In genomic region chr3:106172780-106173179, GRCh38 we compare ENCODE assay signal across 10 cellular contexts.
DNase-seq lines count a peak whose midpoint lies in the region; ATAC-seq and TF ChIP-seq lines count a peak whose summit lies in the region.
"Had no signal": no experiment of that assay in that cellular context is flagged by ENCODE, and none has a peak within 500 bp of the region (broad histone marks: within the 10 kb centered on the region; RNA-seq: fewer than 3 reads in every experiment).

No MANE protein-coding gene starts in this region.

- no peaks in the 10 kb centered on the region for H3K27me3 Mint-ChIP-seq in naive thymus-derived CD4-positive, alpha-beta T cell

- DNase-seq in left lobe of liver (ENCODE audit: low spot score): no peak
- no peak for DNase-seq in BE2C
- no peak for DNase-seq in AG08395 (ENCODE audit: low spot score)
- DNase-seq in naive thymus-derived CD4-positive, alpha-beta T cell: no peak
- DNase-seq in NCI-H82 treated with DMSO at 0.1 percent for 48 hours (lab: John Stamatoyannopoulos, UW; ENCODE audit: unreplicated experiment): no peak
- DNase-seq: activated CD4-positive, alpha-beta T cell treated with anti-CD3 and anti-CD28 coated beads, Interleukin-2, amount 50 U/mL, for 4 hours had no signal

- TF ChIP-seq CTCF in BE2C (IDR thresholded peaks at IDR 0.05; ENCODE audit: low read depth, low read length): no peak

- peaks cover 0 to 40% (median 0%) of the 10 kb centered on the region in 5 donors for H3K36me3 Mint-ChIP-seq in naive thymus-derived CD4-positive, alpha-beta T cell

- CTCF ChIA-PET in naive thymus-derived CD4-positive, alpha-beta T cell (lab: Charles Lee): interaction anchor here (0.5 kb wide), 1 partner anchor 28 kb away, joined by 5 read pairs; no protein-coding TSS in a partner anchor

- intact Hi-C loops in naive thymus-derived CD4-positive, alpha-beta T cell (cut with micrococcal nuclease): loop anchor here in 1 of 2 donors (5.0 to 10.0 kb wide), 2 partner anchors 50 to 252 kb away; no protein-coding TSS in a partner anchor

- no peaks in the 10 kb centered on the region for H3K27me3 ChIP-seq in BE2C
- H3K27me3 ChIP-seq in naive thymus-derived CD4-positive, alpha-beta T cell (ENCODE audit: control insufficient read depth in 2 of 2, insufficient read depth in 2 of 2, low read length in 2 of 2): no peaks in the 10 kb centered on the region

- H3K36me3 ChIP-seq in BE2C: no peaks in the 10 kb centered on the region
- H3K36me3 ChIP-seq in naive thymus-derived CD4-positive, alpha-beta T cell (ENCODE audit: control insufficient read depth in 2 of 3, insufficient read depth in 3 of 3, low read length in 3 of 3): no peaks in the 10 kb centered on the region

- peak overlapping the region in 3 of 10 donors; percentile 20 to 40 (median 31) for H3K4me3 Mint-ChIP-seq in naive thymus-derived CD4-positive, alpha-beta T cell

- H3K27ac ChIP-seq in naive thymus-derived CD4-positive, alpha-beta T cell (ENCODE audit: low read depth, low read length): no peak overlapping the region
- H3K27ac ChIP-seq: parathyroid adenoma had no signal

- peak overlapping the region in 3 of 9 donors; percentile 53 to 75 (median 70) for H3K27ac Mint-ChIP-seq in naive thymus-derived CD4-positive, alpha-beta T cell

- H3K9me3 ChIP-seq in BE2C: no peaks in the 10 kb centered on the region; the same call in 1 of the 2 replicates
- no peaks in the 10 kb centered on the region for H3K9me3 ChIP-seq in naive thymus-derived CD4-positive, alpha-beta T cell (ENCODE audit: control insufficient read depth in 2 of 3, low read length in 3 of 3)

- no peak overlapping the region for H3K4me3 ChIP-seq in BE2C (ENCODE audit: low read depth, low read length)
- H3K4me3 ChIP-seq in naive thymus-derived CD4-positive, alpha-beta T cell (ENCODE audit: low read length): no peak overlapping the region

- H3K4me1 ChIP-seq in BE2C: peaks cover 3% of the 10 kb centered on the region; the same call in 1 of the 2 replicates
- H3K4me1 ChIP-seq in naive thymus-derived CD4-positive, alpha-beta T cell (ENCODE audit: control insufficient read depth in 2 of 2, insufficient read depth in 2 of 2, low read length in 2 of 2): peaks cover 28 to 32% of the 10 kb centered on the region in 2 donors
- H3K4me1 ChIP-seq: parathyroid adenoma had no signal

- peaks cover 0 to 9% (median 0%) of the 10 kb centered on the region in 11 donors for H3K9me3 Mint-ChIP-seq in naive thymus-derived CD4-positive, alpha-beta T cell

- POLR2A ChIA-PET in naive thymus-derived CD4-positive, alpha-beta T cell (lab: Charles Lee): interaction anchor here (1.1 to 1.4 kb wide), 2 partner anchors 31 to 33 kb away, joined by 3 read pairs; no protein-coding TSS in a partner anchor

- peak; percentile 68 for ATAC-seq in GM18909 (IDR thresholded peaks at IDR 0.05; ENCODE audit: poor library complexity, unreplicated experiment)
- ATAC-seq in GM21825 (IDR thresholded peaks at IDR 0.05; ENCODE audit: unreplicated experiment): peak; percentile 51
- peak; percentile 44 for ATAC-seq in HG03558 (IDR thresholded peaks at IDR 0.05; ENCODE audit: extremely low read depth, unreplicated experiment)
- peak; percentile 75 for ATAC-seq in left lobe of liver
- ATAC-seq in naive thymus-derived CD4-positive, alpha-beta T cell: no peak

- peaks cover 28 to 62% (median 55%) of the 10 kb centered on the region in 7 donors for H3K4me1 Mint-ChIP-seq in naive thymus-derived CD4-positive, alpha-beta T cell
